Comparison of ENCODE assay signal across 8 cellular contexts in the genomic region with DNA sequence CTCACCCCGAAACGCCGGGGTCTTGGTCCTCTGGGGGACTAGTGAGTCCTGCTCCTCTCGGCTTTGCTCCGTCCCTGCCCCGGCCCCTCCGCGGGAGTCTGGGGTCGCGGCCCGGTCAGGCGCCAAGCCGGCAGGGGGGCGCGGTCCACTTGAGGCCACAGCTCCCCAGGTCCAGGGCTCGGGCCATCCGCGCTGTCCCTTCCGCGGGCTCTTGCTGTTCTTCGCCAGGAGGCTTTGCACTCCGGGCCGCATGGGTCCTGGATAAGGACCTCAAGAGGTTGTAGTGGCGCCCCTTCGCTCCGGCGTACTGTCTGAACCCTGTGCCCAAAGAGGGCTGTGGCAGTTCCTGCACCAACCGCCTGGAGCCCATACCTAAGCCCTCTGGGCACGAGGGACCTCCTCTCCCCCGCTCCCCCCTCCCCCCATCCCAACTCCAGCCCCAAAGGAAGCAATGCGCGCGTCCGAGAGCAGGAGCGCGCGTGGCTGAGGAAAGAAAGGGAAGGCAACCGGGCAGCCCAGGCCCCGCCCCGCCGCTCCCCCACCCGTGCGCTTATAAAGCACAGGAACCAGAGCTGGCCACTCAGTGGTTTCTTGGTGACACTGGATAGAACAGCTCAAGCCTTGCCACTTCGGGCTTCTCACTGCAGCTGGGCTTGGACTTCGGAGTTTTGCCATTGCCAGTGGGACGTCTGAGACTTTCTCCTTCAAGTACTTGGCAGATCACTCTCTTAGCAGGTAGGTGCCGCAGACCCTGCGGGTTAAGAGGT. TPM values are rescaled to one million over a fixed set of nuclear protein-coding genes. Genes with fewer than 3 reads are reported as not detected.
DNase-seq lines count a peak whose midpoint lies in the region; ATAC-seq, FAIRE-seq and TF ChIP-seq lines count a peak whose summit lies in the region.

A gene with protein sequence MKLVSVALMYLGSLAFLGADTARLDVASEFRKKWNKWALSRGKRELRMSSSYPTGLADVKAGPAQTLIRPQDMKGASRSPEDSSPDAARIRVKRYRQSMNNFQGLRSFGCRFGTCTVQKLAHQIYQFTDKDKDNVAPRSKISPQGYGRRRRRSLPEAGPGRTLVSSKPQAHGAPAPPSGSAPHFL (plus strand): TSS at position 579 of the 767 bp plus-strand sequence. CDS start 628 bp downstream, outside the sequence.

- in situ Hi-C loops in GM13977 (cut with MboI; ENCODE audit: low pct_unique_long_range_greater_than_20kb, low sequenced_read_pairs, unreplicated experiment): loop anchor here (25.0 kb wide), 2 partner anchors 317 to 442 kb away; no protein-coding TSS in a partner anchor

- FAIRE-seq in frontal cortex (lab: Jason Lieb, UNC): no peak
- FAIRE-seq in urothelium cell line (lab: Jason Lieb, UNC): no peak

- no peaks in the 10 kb centered on the region for H3K4me1 ChIP-seq in BE2C

- DNase-seq in BE2C (peak; percentile 74), GM13977 (ENCODE audit: low spot score) (no peak), NCI-H69 (lab: John Stamatoyannopoulos, UW) (peak; percentile 90), frontal cortex (ENCODE audit: low spot score in 2 of 2) (peak; percentile 75 to 79), urothelium cell line (ENCODE audit: low spot score) (peak; percentile 82)
- DNase-seq in activated naive CD4-positive, alpha-beta T cell treated with Interleukin-2 at 50 U/mL for 16 hours: peak; percentile 46

- H3K27ac Mint-ChIP-seq in nephron: peak within 1 kb of the TSS; percentile 19 to 94 (median 94)

- no peaks in the 10 kb centered on the region for H3K9me3 Mint-ChIP-seq in nephron

- no peaks in the 10 kb centered on the region for H3K9me3 ChIP-seq in BE2C

- no peak for ATAC-seq in GM18498 (IDR thresholded peaks at IDR 0.05; ENCODE audit: unreplicated experiment)

- H3K27me3 ChIP-seq in BE2C: no peaks in the 10 kb centered on the region; the same call in 1 of the 2 replicates

- no peaks in the 10 kb centered on the region for H3K36me3 Mint-ChIP-seq in nephron (ENCODE audit: low read depth)

- peaks cover 51% of the 10 kb centered on the region for H3K4me1 Mint-ChIP-seq in nephron

- peak within 1 kb of the TSS; percentile 74 for H3K4me3 ChIP-seq in BE2C (ENCODE audit: low read depth, low read length)

- peak; percentile 45 for TF ChIP-seq CTCF in BE2C (IDR thresholded peaks at IDR 0.05; ENCODE audit: low read depth, low read length)
- TF ChIP-seq CTCF in GM13977 (IDR thresholded peaks at IDR 0.05; ENCODE audit: extremely low read depth, insufficient read depth, missing control alignments): peak; percentile 62
- peak; percentile 38 to 62 (median 53) for TF ChIP-seq CTCF in nephron (IDR thresholded peaks at IDR 0.05; ENCODE audit: unreplicated experiment in 3 of 3)

- H3K27me3 Mint-ChIP-seq in nephron (ENCODE audit: low read depth): peaks cover 85% of the 10 kb centered on the region

- no peaks in the 10 kb centered on the region for H3K36me3 ChIP-seq in BE2C

- peak within 1 kb of the TSS; percentile 92 to 100 (median 95) for H3K4me3 Mint-ChIP-seq in nephron

RNA-seq across cellular contexts. Expression of the gene that starts here (rescaled TPM):
- polyA plus RNA-seq in BE2C (2012; ENCODE audit: insufficient read depth, insufficient read length, low read depth): 3.4 TPM
- total RNA-seq in frontal cortex: 8.6 TPM
